8 cellular contexts compared by ENCODE assay signal in genomic region chr3:196741401-196741761, GRCh38. TPM values are rescaled to one million over a fixed set of nuclear protein-coding genes. Genes with fewer than 3 reads are reported as not detected.
DNase-seq lines count a peak whose midpoint lies in the region; ATAC-seq and TF ChIP-seq lines count a peak whose summit lies in the region.

No MANE protein-coding gene starts in this region.

- DNase-seq in activated CD4-positive, alpha-beta T cell treated with anti-CD3 and anti-CD28 coated beads, Interleukin-2, amount 10 ng/mL, durations not matched to agents 7 days and 5 days: no peak
- DNase-seq in activated CD4-positive, alpha-beta T cell treated with anti-CD3 and anti-CD28 coated beads for 48 hours: no peak
- no peak for DNase-seq in activated naive CD8-positive, alpha-beta T cell treated with anti-CD3 and anti-CD28 coated beads for 36 hours
- DNase-seq in left kidney (ENCODE audit: low read depth, low spot score) (peak; percentile 18), thoracic aorta (ENCODE audit: low spot score) (no peak), NCI-H2081 (lab: John Stamatoyannopoulos, UW) (no peak)
- DNase-seq in activated CD4-positive, CD25-positive, alpha-beta regulatory T cell treated with anti-CD3 and anti-CD28 coated beads, Interleukin-2, amount 50 U/mL, for 72 hours: no peak

- POLR2A ChIA-PET in activated CD4-positive, alpha-beta T cell treated with anti-CD3 and anti-CD28 coated beads, Interleukin-2, amount 10 ng/mL, durations not matched to agents 7 days and 5 days (lab: Charles Lee): no interaction called here

- peak overlapping the region; percentile 96 for H3K27ac Mint-ChIP-seq in activated CD4-positive, alpha-beta T cell treated with anti-CD3 and anti-CD28 coated beads, Interleukin-2, amount 10 ng/mL, durations not matched to agents 7 days and 5 days
- H3K27ac Mint-ChIP-seq in activated naive CD8-positive, alpha-beta T cell treated with anti-CD3 and anti-CD28 coated beads for 36 hours: peak overlapping the region; percentile 100

- ATAC-seq in thoracic aorta (ENCODE audit: insufficient number of reproducible peaks, low FRiP score, low read depth): no peak
- ATAC-seq in HG03025 (IDR thresholded peaks at IDR 0.05; ENCODE audit: low FRiP score, unreplicated experiment): no peak

- H3K36me3 ChIP-seq in thoracic aorta: no peaks in the 10 kb centered on the region

- peaks cover 13 to 16% of the 10 kb centered on the region in 2 donors for H3K4me1 ChIP-seq in thoracic aorta (ENCODE audit: control insufficient read depth in 1 of 2, low read depth in 2 of 2)

- H3K27ac ChIP-seq in thoracic aorta: peak overlapping the region; percentile 98 to 99

- no peaks in the 10 kb centered on the region for H3K27me3 Mint-ChIP-seq in activated CD4-positive, alpha-beta T cell treated with anti-CD3 and anti-CD28 coated beads, Interleukin-2, amount 10 ng/mL, durations not matched to agents 7 days and 5 days
- H3K27me3 Mint-ChIP-seq in activated naive CD8-positive, alpha-beta T cell treated with anti-CD3 and anti-CD28 coated beads for 36 hours: peaks cover 3% of the 10 kb centered on the region

- CTCF ChIA-PET in activated CD4-positive, alpha-beta T cell treated with anti-CD3 and anti-CD28 coated beads, Interleukin-2, amount 10 ng/mL, durations not matched to agents 7 days and 5 days (lab: Charles Lee): interaction anchor here (1.0 to 1.8 kb wide), 2 partner anchors 50 to 213 kb away, joined by 4 to 7 read pairs; no protein-coding TSS in a partner anchor

- peaks cover 36% of the 10 kb centered on the region for H3K36me3 Mint-ChIP-seq in activated CD4-positive, alpha-beta T cell treated with anti-CD3 and anti-CD28 coated beads, Interleukin-2, amount 10 ng/mL, durations not matched to agents 7 days and 5 days (ENCODE audit: low read depth)
- H3K36me3 Mint-ChIP-seq in activated naive CD8-positive, alpha-beta T cell treated with anti-CD3 and anti-CD28 coated beads for 36 hours: peaks cover 29% of the 10 kb centered on the region

- peak overlapping the region; percentile 93 for H3K4me3 Mint-ChIP-seq in activated CD4-positive, alpha-beta T cell treated with anti-CD3 and anti-CD28 coated beads, Interleukin-2, amount 10 ng/mL, durations not matched to agents 7 days and 5 days
- H3K4me3 Mint-ChIP-seq in activated naive CD8-positive, alpha-beta T cell treated with anti-CD3 and anti-CD28 coated beads for 36 hours: peak overlapping the region; percentile 100

- no peak for TF ChIP-seq CTCF in thoracic aorta (IDR thresholded peaks at IDR 0.05)

- peak overlapping the region; percentile 99 for H3K4me3 ChIP-seq in thoracic aorta

- peaks cover 30% of the 10 kb centered on the region for H3K4me1 Mint-ChIP-seq in activated CD4-positive, alpha-beta T cell treated with anti-CD3 and anti-CD28 coated beads, Interleukin-2, amount 10 ng/mL, durations not matched to agents 7 days and 5 days
- peaks cover 24% of the 10 kb centered on the region for H3K4me1 Mint-ChIP-seq in activated naive CD8-positive, alpha-beta T cell treated with anti-CD3 and anti-CD28 coated beads for 36 hours

- H3K27me3 ChIP-seq in thoracic aorta (replicated peaks; ENCODE audit: insufficient read depth): no peaks in the 10 kb centered on the region

- no peaks in the 10 kb centered on the region for H3K9me3 ChIP-seq in thoracic aorta

- peaks cover 4% of the 10 kb centered on the region for H3K9me3 Mint-ChIP-seq in activated CD4-positive, alpha-beta T cell treated with anti-CD3 and anti-CD28 coated beads, Interleukin-2, amount 10 ng/mL, durations not matched to agents 7 days and 5 days
- H3K9me3 Mint-ChIP-seq in activated naive CD8-positive, alpha-beta T cell treated with anti-CD3 and anti-CD28 coated beads for 36 hours: peaks cover 4% of the 10 kb centered on the region

RNA-seq across cellular contexts. Expression of gene PAK2, which starts 1.7 kb away (rescaled TPM):
- total RNA-seq in activated CD4-positive, alpha-beta T cell treated with anti-CD3 and anti-CD28 coated beads, Interleukin-2, amount 10 ng/mL, durations not matched to agents 7 days and 5 days: 10 to 100 TPM; 88.6 to 98.5 TPM
- 10 to 100 TPM; 67.9 to 69.5 TPM for total RNA-seq in activated naive CD8-positive, alpha-beta T cell treated with anti-CD3 and anti-CD28 coated beads for 36 hours
- total RNA-seq in thoracic aorta: 10 to 100 TPM; 41.7 to 47.0 TPM

RNA-seq across cellular contexts. Expression of gene PIGX, which starts 29.2 kb away (rescaled TPM):
- 10 to 100 TPM; 40.9 to 45.4 TPM for total RNA-seq in activated CD4-positive, alpha-beta T cell treated with anti-CD3 and anti-CD28 coated beads, Interleukin-2, amount 10 ng/mL, durations not matched to agents 7 days and 5 days
- 10 to 100 TPM; 41.4 to 44.3 TPM for total RNA-seq in activated naive CD8-positive, alpha-beta T cell treated with anti-CD3 and anti-CD28 coated beads for 36 hours
- total RNA-seq in thoracic aorta: 10 to 100 TPM; 19.3 to 23.4 TPM

RNA-seq across cellular contexts. Expression of gene CEP19, which starts 29.3 kb away (rescaled TPM):
- 1 to 10 TPM; 5.3 to 6.0 TPM for total RNA-seq in activated CD4-positive, alpha-beta T cell treated with anti-CD3 and anti-CD28 coated beads, Interleukin-2, amount 10 ng/mL, durations not matched to agents 7 days and 5 days
- total RNA-seq in activated naive CD8-positive, alpha-beta T cell treated with anti-CD3 and anti-CD28 coated beads for 36 hours: 1 to 10 TPM; 5.6 to 6.4 TPM
- 1 to 10 TPM in 1 of 2 donors, under 1 TPM in 1; 0.42 to 7.3 TPM for total RNA-seq in thoracic aorta
